Comparison of ENCODE assay signal across 12 cellular contexts in genomic region chr6:140566706-140567330, GRCh38.
DNase-seq lines count a peak whose midpoint lies in the region; ATAC-seq and TF ChIP-seq lines count a peak whose summit lies in the region.
"Had no signal": no experiment of that assay in that cellular context is flagged by ENCODE, and none has a peak within 500 bp of the region (broad histone marks: within the 10 kb centered on the region; RNA-seq: fewer than 3 reads in every experiment).

No MANE protein-coding gene starts in this region.

- peak overlapping the region; percentile 24; the same call in 1 of the 3 replicates for H2BK15ac ChIP-seq in IMR-90 (ENCODE audit: low read depth, low read length)

- peak overlapping the region; percentile 25; the same call in 1 of the 2 replicates for H2AK5ac ChIP-seq in IMR-90 (ENCODE audit: low read depth, low read length)

- H3K9ac ChIP-seq in IMR-90 (ENCODE audit: low read depth, low read length) (no peak overlapping the region), adipocyte (ENCODE audit: low read length) (peak overlapping the region; percentile 72)

- BruUV-seq in IMR-90 (replicated peaks; lab: Mats Ljungman, UMichigan): no TSS peak

- H4K91ac ChIP-seq in IMR-90 (ENCODE audit: insufficient read depth, low read depth, low read length): peak overlapping the region; percentile 10

- peak overlapping the region; percentile 13; the same call in 1 of the 2 replicates for H3K23ac ChIP-seq in IMR-90 (ENCODE audit: low read depth, low read length)

- H2AFZ ChIP-seq in IMR-90 (replicated peaks; ENCODE audit: low read length, poor library complexity): no peak overlapping the region

- POLR2A ChIA-PET in IMR-90 (lab: Charles Lee; ENCODE audit: unreplicated experiment): interaction anchor here (0.6 kb wide), 1 partner anchor 1192 kb away, joined by 3 read pairs; the partner anchor contains the start of gene CITED2

- H3K9me1 ChIP-seq in IMR-90 (ENCODE audit: insufficient read depth, low read length): no peaks in the 10 kb centered on the region

- TF ChIP-seq POLR2A in IMR-90 (IDR thresholded peaks at IDR 0.05; ENCODE audit: low read depth, low read length): no peak
- TF ChIP-seq POLR2A in gastrocnemius medialis (IDR thresholded peaks at IDR 0.05): no peak

- ATAC-seq in IMR-90 (ENCODE audit: low read depth) (peak; percentile 72), heart right ventricle (peak in 7 of 8 donors; percentile 75 to 96 (median 90)), gastrocnemius medialis (peak; percentile 89 to 96)
- ATAC-seq: WTC11 had no signal

- peak overlapping the region; percentile 17 to 87; a peak in 2 of 4 replicates for H4K8ac ChIP-seq in IMR-90 (ENCODE audit: low read depth in 2 of 2, low read length in 2 of 2)

- H3K18ac ChIP-seq in IMR-90 (ENCODE audit: low read depth, low read length): no peak overlapping the region; the same call in 1 of the 2 replicates

- H2BK20ac ChIP-seq in IMR-90 (ENCODE audit: low read depth, low read length): peak overlapping the region; percentile 89

- H4K5ac ChIP-seq in IMR-90 (ENCODE audit: low read depth, low read length): peak overlapping the region; percentile 14; the same call in 1 of the 2 replicates

- no peaks in the 10 kb centered on the region for H3K36me3 ChIP-seq in IMR-90 (ENCODE audit: control insufficient read depth, insufficient read depth, low read length)
- H3K36me3 ChIP-seq in adipocyte (ENCODE audit: control insufficient read depth, insufficient read depth, low read length, severe bottlenecking): no peaks in the 10 kb centered on the region
- H3K36me3 ChIP-seq in heart right ventricle: no peaks in the 10 kb centered on the region
- H3K36me3 ChIP-seq in gastrocnemius medialis: no peaks in the 10 kb centered on the region
- H3K36me3 ChIP-seq in MG63: no peaks in the 10 kb centered on the region; the same call in 1 of the 2 replicates
- H3K36me3 ChIP-seq: spleen had no signal

- H2AK9ac ChIP-seq in IMR-90 (replicated peaks; ENCODE audit: low read depth, low read length, poor library complexity): no peak overlapping the region

- H3K27ac ChIP-seq in IMR-90 (ENCODE audit: insufficient read depth, low read length) (no peak overlapping the region), heart right ventricle (peak overlapping the region in 9 of 10 donors; percentile 5 to 65 (median 36)), gastrocnemius medialis (peak overlapping the region in 3 of 4 donors; percentile 12 to 49 (median 12))
- H3K27ac ChIP-seq: HL-60, spleen had no signal

- peak overlapping the region; percentile 73; the same call in 1 of the 2 replicates for H3K14ac ChIP-seq in IMR-90 (replicated peaks; ENCODE audit: low read depth, low read length)

- H4K20me1 ChIP-seq in IMR-90 (ENCODE audit: insufficient read depth, low read length): no peaks in the 10 kb centered on the region

- H3K4me1 ChIP-seq in IMR-90 (ENCODE audit: control insufficient read depth, insufficient read depth, low read length) (0 out of 2 replicates have a peak, but pooled peaks cover 1% of the 10 kb centered on the region), adipocyte (ENCODE audit: control insufficient read depth, insufficient read depth, low read length) (peaks cover 35% of the 10 kb centered on the region), heart right ventricle (peaks cover 1 to 26% (median 14%) of the 10 kb centered on the region in 9 donors), gastrocnemius medialis (peaks cover 14 to 16% of the 10 kb centered on the region in 2 donors)
- H3K4me1 ChIP-seq: spleen had no signal

- H3K9me3 ChIP-seq in IMR-90 (ENCODE audit: control insufficient read depth, insufficient read depth, low read length): no peaks in the 10 kb centered on the region
- no peaks in the 10 kb centered on the region for H3K9me3 ChIP-seq in adipocyte (ENCODE audit: control insufficient read depth, low read length)
- H3K9me3 ChIP-seq in heart right ventricle: no peaks in the 10 kb centered on the region
- no peaks in the 10 kb centered on the region for H3K9me3 ChIP-seq in gastrocnemius medialis
- peaks cover 4% of the 10 kb centered on the region; the same call in 1 of the 2 replicates for H3K9me3 ChIP-seq in MG63
- H3K9me3 ChIP-seq: spleen had no signal

- DNase-seq in IMR-90 (peak; percentile 72), adipocyte (ENCODE audit: low read depth) (peak; percentile 73), heart right ventricle (peak in 1 of 2 donors; percentile 15), gastrocnemius medialis (no peak), anterior cingulate cortex (lab: John Stamatoyannopoulos, UW) (no peak), MG63 (no peak), NCI-H1694 treated with DMSO at 0.1 percent for 48 hours (lab: John Stamatoyannopoulos, UW) (no peak), HUDEP-2 (lab: John Stamatoyannopoulos, UW; ENCODE audit: unreplicated experiment in 76 of 76) (no peak)
- DNase-seq: NCI-H524 treated with DMSO at 0.1 percent for 48 hours, spleen had no signal

- dilution Hi-C loops in IMR-90 (cut with HindIII; ENCODE audit: low sequenced_read_pairs, unreplicated experiment): no loop called here

- peak overlapping the region; percentile 89 for H2BK120ac ChIP-seq in IMR-90 (ENCODE audit: low read depth, low read length)

- H3K4ac ChIP-seq in IMR-90 (ENCODE audit: low read depth, low read length): peak overlapping the region; percentile 61; the same call in 1 of the 2 replicates

- intact Hi-C loops in IMR-90 (cut with micrococcal nuclease): no loop called here
- intact Hi-C loops in heart right ventricle (cut with DNase I): no loop called here
- intact Hi-C loops in gastrocnemius medialis (cut with DNase I; ENCODE audit: low total_unique reads): no loop called here

- WGBS in IMR-90 (ENCODE audit: extremely low coverage in 2 of 2, insufficient read length in 1 of 2), 2 experiments: no CpG with 5 or more reads among the region's 1 CpG
- 56 to 71% methylated on average over 1 of the region's 1 CpG for WGBS in heart right ventricle, 2 donors

- CTCF ChIA-PET in IMR-90 (lab: Yijun Ruan, JAX): no interaction called here

- H3K4me3 ChIP-seq in IMR-90 (ENCODE audit: insufficient read depth, low read depth, low read length) (no peak overlapping the region), adipocyte (ENCODE audit: low read length) (peak overlapping the region; percentile 26), heart right ventricle (no peak overlapping the region), gastrocnemius medialis (no peak overlapping the region), MG63 (no peak overlapping the region)
- H3K4me3 ChIP-seq: spleen had no signal

- H3K79me1 ChIP-seq in IMR-90 (ENCODE audit: low read depth in 1 of 2, low read length in 2 of 2): 0 out of 4 replicates have a peak, but pooled peaks cover 0 to 4% of the 10 kb centered on the region in 2 experiments

- H3K4me2 ChIP-seq in IMR-90 (ENCODE audit: low read depth, low read length): no peak overlapping the region; the same call in 1 of the 2 replicates

- H3K27me3 ChIP-seq in IMR-90 (ENCODE audit: control insufficient read depth, insufficient read depth, low read length) (no peaks in the 10 kb centered on the region), adipocyte (replicated peaks; ENCODE audit: control insufficient read depth, insufficient read depth, low read length) (no peaks in the 10 kb centered on the region), heart right ventricle (no peaks in the 10 kb centered on the region), gastrocnemius medialis (no peaks in the 10 kb centered on the region), MG63 (no peaks in the 10 kb centered on the region)
- H3K27me3 ChIP-seq: spleen had no signal

- peak overlapping the region; percentile 52 for H2BK5ac ChIP-seq in IMR-90 (ENCODE audit: low read depth, low read length, poor library complexity, severe bottlenecking)

- TF ChIP-seq RAD21 in IMR-90 (IDR thresholded peaks at IDR 0.05; ENCODE audit: low read length): no peak

- peak overlapping the region; percentile 13; the same call in 1 of the 2 replicates for H3K56ac ChIP-seq in IMR-90 (ENCODE audit: extremely low read depth, insufficient read depth, low read length)

- TF ChIP-seq CTCF in IMR-90 (conservative IDR thresholded peaks at IDR 0.05; ENCODE audit: low read depth, low read length) (no peak), heart right ventricle (IDR thresholded peaks at IDR 0.05) (no peak), gastrocnemius medialis (IDR thresholded peaks at IDR 0.05 in 4 of 5, conservative IDR thresholded peaks at IDR 0.05 in 1 of 5) (no peak)

- in situ Hi-C loops in IMR-90 (cut with MboI; ENCODE audit: low sequenced_read_pairs) (no loop called here), gastrocnemius medialis (cut with MboI; ENCODE audit: low sequenced_read_pairs in 4 of 4) (no loop called here)

TF ChIP-seq in IMR-90, 13 proteins besides CTCF, POLR2A, EP300 and RAD21:
- TF ChIP-seq MAFK (IDR thresholded peaks at IDR 0.05; ENCODE audit: low read depth, low read length): no peak
- peak; percentile 77; the same call in 1 of the 2 replicates for TF ChIP-seq FOS (IDR thresholded peaks at IDR 0.05; ENCODE audit: low read depth, low read length)

Comparison
In these comparisons a context has a peak if more than half of its experiments do, and no peak if none do; other contexts are left out.
1. DNase-seq: peak in IMR-90 (single experiment) and adipocyte (single experiment); none in gastrocnemius medialis (0 of 2), anterior cingulate cortex (0 of 58), MG63 (single experiment), NCI-H1694 treated with DMSO at 0.1 percent for 48 hours (single experiment) and HUDEP-2 (0 of 76).
2. Peak in every context shown above with its lines, with median percentiles within 50 percentile points of each other: ATAC-seq.